Comparison of ENCODE assay signal across 21 cellular contexts in the genomic region with DNA sequence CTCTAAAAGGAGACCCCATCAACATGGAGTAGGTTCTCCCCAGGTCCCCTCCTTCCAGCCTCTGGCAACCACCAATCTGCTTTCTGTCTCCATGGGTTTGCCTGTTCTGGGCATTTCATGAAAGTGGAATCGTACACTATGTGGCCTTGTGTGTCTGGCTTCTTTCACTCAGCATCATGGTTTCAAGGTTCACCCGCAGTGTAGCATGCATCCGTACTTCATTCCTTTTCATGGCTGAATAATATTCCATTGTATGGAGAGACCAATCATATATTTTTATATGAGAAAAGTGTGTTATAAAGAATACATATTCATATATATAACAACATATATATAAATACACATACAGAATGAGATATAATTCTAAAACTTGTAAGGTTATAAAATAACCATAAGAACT. TPM values are rescaled to one million over a fixed set of nuclear protein-coding genes. Genes with fewer than 3 reads are reported as not detected.
A peak's percentile ranks its signal among the peaks of the same experiment; 100 is the strongest.
DNase-seq lines count a peak whose midpoint lies in the region; ATAC-seq and TF ChIP-seq lines count a peak whose summit lies in the region.
"Had no signal": no experiment of that assay in that cellular context is flagged by ENCODE, and none has a peak within 500 bp of the region (broad histone marks: within the 10 kb centered on the region; RNA-seq: fewer than 3 reads in every experiment).

No MANE protein-coding gene starts in this region.

- no peaks in the 10 kb centered on the region for H3K27me3 Mint-ChIP-seq in T-helper 17 cell
- no peaks in the 10 kb centered on the region for H3K27me3 Mint-ChIP-seq in central memory CD8-positive, alpha-beta T cell
- H3K27me3 Mint-ChIP-seq: B cell had no signal

- H3K9me3 ChIP-seq in BLaER1, result no peaks in the 10 kb centered on the region
- H3K9me3 ChIP-seq in T-helper 17 cell (ENCODE audit: control insufficient read depth, low read length, poor library complexity, severe bottlenecking), result no peaks in the 10 kb centered on the region
- H3K9me3 ChIP-seq in smooth muscle cell (replicated peaks; ENCODE audit: low read depth), result no peaks in the 10 kb centered on the region

- H3K27ac ChIP-seq in BLaER1 (no peak overlapping the region), smooth muscle cell (ENCODE audit: low read depth) (peak overlapping the region; percentile 97)
- H3K27ac ChIP-seq: 22Rv1 had no signal

- no peak overlapping the region for H3K27ac Mint-ChIP-seq in T-helper 17 cell
- H3K27ac Mint-ChIP-seq in central memory CD8-positive, alpha-beta T cell (ENCODE audit: low read depth), result peak overlapping the region; percentile 19
- H3K27ac Mint-ChIP-seq: B cell had no signal

- no peaks in the 10 kb centered on the region for H3K36me3 ChIP-seq in BLaER1
- H3K36me3 ChIP-seq in smooth muscle cell (ENCODE audit: low read depth), result no peaks in the 10 kb centered on the region

- peak overlapping the region; percentile 31 for H3K4me3 Mint-ChIP-seq in T-helper 17 cell
- H3K4me3 Mint-ChIP-seq in central memory CD8-positive, alpha-beta T cell, result no peak overlapping the region
- H3K4me3 Mint-ChIP-seq: B cell had no signal

- H3K4me3 ChIP-seq in BLaER1 (no peak overlapping the region), smooth muscle cell (no peak overlapping the region)
- H3K4me3 ChIP-seq: GM23248 had no signal

- ATAC-seq in T-helper 17 cell (no peak), GM18505 (IDR thresholded peaks at IDR 0.05; ENCODE audit: unreplicated experiment) (no peak)
- ATAC-seq in central memory CD8-positive, alpha-beta T cell (replicated peaks; ENCODE audit: extremely low read depth, poor library complexity, severe bottlenecking), result no peak

- no peaks in the 10 kb centered on the region for H3K9me3 Mint-ChIP-seq in central memory CD8-positive, alpha-beta T cell

- TF ChIP-seq CTCF in smooth muscle cell (IDR thresholded peaks at IDR 0.05; ENCODE audit: borderline replicate concordance, insufficient read depth, poor library complexity, severe bottlenecking), result no peak

- peaks cover 47% of the 10 kb centered on the region for H3K4me1 Mint-ChIP-seq in T-helper 17 cell
- peaks cover 78% of the 10 kb centered on the region for H3K4me1 Mint-ChIP-seq in central memory CD8-positive, alpha-beta T cell

- H3K4me1 ChIP-seq in BLaER1 (peaks cover 98% of the 10 kb centered on the region), smooth muscle cell (ENCODE audit: low read depth) (peaks cover 49% of the 10 kb centered on the region)

- no peak for DNase-seq in T-helper 17 cell
- no peak for DNase-seq in central memory CD8-positive, alpha-beta T cell (ENCODE audit: low spot score in 2 of 2)
- no peak for DNase-seq in smooth muscle cell (lab: John Stamatoyannopoulos, UW; ENCODE audit: unreplicated experiment)
- no peak for DNase-seq in foreskin melanocyte
- DNase-seq in NCI-H526 treated with DMSO at 0.1 percent for 48 hours (lab: John Stamatoyannopoulos, UW), result no peak
- DNase-seq: Calu3, DND-41, GM23248, H7, KG1, NCI-H1092, NCI-H1417 treated with DMSO at 0.1 percent for 48 hours, NCI-H1694 treated with DMSO at 0.1 percent for 48 hours, NCI-H2081, NCI-H2227 treated with DMSO at 0.1 percent for 48 hours, NCI-H69, SHP77 treated with DMSO at 0.1 percent for 48 hours had no signal

- H3K79me2 ChIP-seq in smooth muscle cell (ENCODE audit: low read depth), result peaks cover 93% of the 10 kb centered on the region

- H3K4me2 ChIP-seq in BLaER1 (peak overlapping the region; percentile 94; the same call in 1 of the 2 replicates), smooth muscle cell (no peak overlapping the region)

- no peak overlapping the region for H2AFZ ChIP-seq in smooth muscle cell (ENCODE audit: low read depth)
- H2AFZ ChIP-seq: GM23248 had no signal

- no peaks in the 10 kb centered on the region for H3K27me3 ChIP-seq in BLaER1
- no peaks in the 10 kb centered on the region for H3K27me3 ChIP-seq in smooth muscle cell (ENCODE audit: low read depth)

- no peak for TF ChIP-seq POLR2A in GM18505 (IDR thresholded peaks at IDR 0.05; ENCODE audit: borderline replicate concordance, extremely low read depth, insufficient read depth, insufficient read length)

- WGBS in smooth muscle cell (ENCODE audit: low lambda C conversion rate), result 97% methylated on average over 3 of the region's 3 CpGs

- H3K9ac ChIP-seq in BLaER1, result no peak overlapping the region
- no peak overlapping the region for H3K9ac ChIP-seq in smooth muscle cell (ENCODE audit: low read depth)

- peaks cover 28% of the 10 kb centered on the region for H3F3A ChIP-seq in smooth muscle cell (ENCODE audit: low read depth)

- H4K20me1 ChIP-seq in BLaER1 (peaks cover 100% of the 10 kb centered on the region), smooth muscle cell (ENCODE audit: low read depth) (peaks cover 100% of the 10 kb centered on the region)

- peaks cover 2% of the 10 kb centered on the region for H3K36me3 Mint-ChIP-seq in T-helper 17 cell (ENCODE audit: low read depth)
- H3K36me3 Mint-ChIP-seq in central memory CD8-positive, alpha-beta T cell (ENCODE audit: insufficient read depth), result peaks cover 3% of the 10 kb centered on the region

RNA-seq across cellular contexts. Expression of a gene that starts 19.8 kb away (rescaled TPM):
- total RNA-seq in T-helper 17 cell (100 to 1,000 TPM; 107 to 119 TPM), smooth muscle cell (64.1 and 64.7 TPM in 2 replicates)
- polyA plus RNA-seq in smooth muscle cell, result 164 and 169 TPM in 2 replicates
